Comparison of ENCODE assay signal across 2 cellular contexts in the genomic region with DNA sequence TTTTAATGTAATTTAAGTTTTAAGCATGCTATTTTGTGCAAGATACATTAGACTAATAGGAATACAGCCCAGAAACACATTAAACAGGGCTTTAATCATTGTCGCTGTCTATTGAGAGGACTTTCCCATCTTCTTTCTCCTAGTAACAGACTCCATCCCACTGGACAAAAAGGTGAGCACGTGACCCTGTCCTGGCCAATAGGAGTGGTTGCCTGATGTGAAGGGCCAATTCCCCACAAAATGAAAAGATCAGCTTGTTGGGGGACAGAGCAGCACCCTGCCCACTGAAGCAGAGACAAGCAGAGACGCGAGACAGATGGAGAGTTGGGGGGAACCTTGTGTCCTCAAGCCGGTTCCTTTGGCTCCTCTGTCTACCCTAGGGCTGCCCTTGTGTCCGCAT.
TF ChIP-seq lines count a peak whose summit lies in the region.

No MANE protein-coding gene starts in this region.

TF ChIP-seq in WTC11, 78 proteins besides CTCF, POLR2A, EP300 and RAD21:
- TF ChIP-seq, protein P1, sequence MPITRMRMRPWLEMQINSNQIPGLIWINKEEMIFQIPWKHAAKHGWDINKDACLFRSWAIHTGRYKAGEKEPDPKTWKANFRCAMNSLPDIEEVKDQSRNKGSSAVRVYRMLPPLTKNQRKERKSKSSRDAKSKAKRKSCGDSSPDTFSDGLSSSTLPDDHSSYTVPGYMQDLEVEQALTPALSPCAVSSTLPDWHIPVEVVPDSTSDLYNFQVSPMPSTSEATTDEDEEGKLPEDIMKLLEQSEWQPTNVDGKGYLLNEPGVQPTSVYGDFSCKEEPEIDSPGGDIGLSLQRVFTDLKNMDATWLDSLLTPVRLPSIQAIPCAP (CRISPR knock-in tag; IDR thresholded peaks at IDR 0.05) = no peak
- TF ChIP-seq, protein P2, sequence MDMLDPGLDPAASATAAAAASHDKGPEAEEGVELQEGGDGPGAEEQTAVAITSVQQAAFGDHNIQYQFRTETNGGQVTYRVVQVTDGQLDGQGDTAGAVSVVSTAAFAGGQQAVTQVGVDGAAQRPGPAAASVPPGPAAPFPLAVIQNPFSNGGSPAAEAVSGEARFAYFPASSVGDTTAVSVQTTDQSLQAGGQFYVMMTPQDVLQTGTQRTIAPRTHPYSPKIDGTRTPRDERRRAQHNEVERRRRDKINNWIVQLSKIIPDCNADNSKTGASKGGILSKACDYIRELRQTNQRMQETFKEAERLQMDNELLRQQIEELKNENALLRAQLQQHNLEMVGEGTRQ (CRISPR knock-in tag; IDR thresholded peaks at IDR 0.05) = peak; percentile 53; the same call in 1 of the 2 replicates
- no peak for TF ChIP-seq NR1H2 (CRISPR knock-in tag; IDR thresholded peaks at IDR 0.05)
- TF ChIP-seq, protein P3, sequence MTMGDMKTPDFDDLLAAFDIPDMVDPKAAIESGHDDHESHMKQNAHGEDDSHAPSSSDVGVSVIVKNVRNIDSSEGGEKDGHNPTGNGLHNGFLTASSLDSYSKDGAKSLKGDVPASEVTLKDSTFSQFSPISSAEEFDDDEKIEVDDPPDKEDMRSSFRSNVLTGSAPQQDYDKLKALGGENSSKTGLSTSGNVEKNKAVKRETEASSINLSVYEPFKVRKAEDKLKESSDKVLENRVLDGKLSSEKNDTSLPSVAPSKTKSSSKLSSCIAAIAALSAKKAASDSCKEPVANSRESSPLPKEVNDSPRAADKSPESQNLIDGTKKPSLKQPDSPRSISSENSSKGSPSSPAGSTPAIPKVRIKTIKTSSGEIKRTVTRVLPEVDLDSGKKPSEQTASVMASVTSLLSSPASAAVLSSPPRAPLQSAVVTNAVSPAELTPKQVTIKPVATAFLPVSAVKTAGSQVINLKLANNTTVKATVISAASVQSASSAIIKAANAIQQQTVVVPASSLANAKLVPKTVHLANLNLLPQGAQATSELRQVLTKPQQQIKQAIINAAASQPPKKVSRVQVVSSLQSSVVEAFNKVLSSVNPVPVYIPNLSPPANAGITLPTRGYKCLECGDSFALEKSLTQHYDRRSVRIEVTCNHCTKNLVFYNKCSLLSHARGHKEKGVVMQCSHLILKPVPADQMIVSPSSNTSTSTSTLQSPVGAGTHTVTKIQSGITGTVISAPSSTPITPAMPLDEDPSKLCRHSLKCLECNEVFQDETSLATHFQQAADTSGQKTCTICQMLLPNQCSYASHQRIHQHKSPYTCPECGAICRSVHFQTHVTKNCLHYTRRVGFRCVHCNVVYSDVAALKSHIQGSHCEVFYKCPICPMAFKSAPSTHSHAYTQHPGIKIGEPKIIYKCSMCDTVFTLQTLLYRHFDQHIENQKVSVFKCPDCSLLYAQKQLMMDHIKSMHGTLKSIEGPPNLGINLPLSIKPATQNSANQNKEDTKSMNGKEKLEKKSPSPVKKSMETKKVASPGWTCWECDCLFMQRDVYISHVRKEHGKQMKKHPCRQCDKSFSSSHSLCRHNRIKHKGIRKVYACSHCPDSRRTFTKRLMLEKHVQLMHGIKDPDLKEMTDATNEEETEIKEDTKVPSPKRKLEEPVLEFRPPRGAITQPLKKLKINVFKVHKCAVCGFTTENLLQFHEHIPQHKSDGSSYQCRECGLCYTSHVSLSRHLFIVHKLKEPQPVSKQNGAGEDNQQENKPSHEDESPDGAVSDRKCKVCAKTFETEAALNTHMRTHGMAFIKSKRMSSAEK (CRISPR knock-in tag; IDR thresholded peaks at IDR 0.05; ENCODE audit: borderline replicate concordance) = no peak
TF ChIP-seq in WTC11: peak in this region for 1.

TF ChIP-seq in K562, 482 proteins besides CTCF, POLR2A, EP300 and RAD21 (continues in another document):
- TF ChIP-seq HEY1 (CRISPR knock-in tag; IDR thresholded peaks at IDR 0.05; ENCODE audit: borderline replicate concordance) (no peak), ETV1 (tag; conservative IDR thresholded peaks at IDR 0.05; ENCODE audit: low read depth) (no peak), ZNF274 (IDR thresholded peaks at IDR 0.05; ENCODE audit: borderline replicate concordance, low read depth, low read length) (no peak), ZNF282 (CRISPR knock-in tag; IDR thresholded peaks at IDR 0.05) (no peak), FOXA1 (IDR thresholded peaks at IDR 0.05; ENCODE audit: borderline replicate concordance) (no peak), TEAD2 (tag; IDR thresholded peaks at IDR 0.05) (no peak), CCNT2 (IDR thresholded peaks at IDR 0.05; ENCODE audit: borderline replicate concordance, extremely low read depth, insufficient read length, low read depth, low read length) (no peak), RFX7 (CRISPR knock-in tag; IDR thresholded peaks at IDR 0.05) (no peak), FOXK2 (conservative IDR thresholded peaks at IDR 0.05 in 1 of 2, IDR thresholded peaks at IDR 0.05 in 1 of 2; ENCODE audit: low read depth in 2 of 2) (no peak), RAD51 (IDR thresholded peaks at IDR 0.05; ENCODE audit: borderline replicate concordance, low read depth) (peak; percentile 61), MCM3 (IDR thresholded peaks at IDR 0.05) (no peak), NFXL1 (CRISPR knock-in tag; IDR thresholded peaks at IDR 0.05) (no peak), MBD2 (IDR thresholded peaks at IDR 0.05; ENCODE audit: borderline replicate concordance, low read depth) (no peak), MTF1 (CRISPR knock-in tag; IDR thresholded peaks at IDR 0.05; ENCODE audit: borderline replicate concordance) (no peak), SRSF1 (IDR thresholded peaks at IDR 0.05; ENCODE audit: low read depth, low read length) (no peak), CBFB (CRISPR knock-in tag; IDR thresholded peaks at IDR 0.05) (no peak), HCFC1 (IDR thresholded peaks at IDR 0.05; ENCODE audit: low read depth, low read length) (no peak), ZNF76 (CRISPR knock-in tag; IDR thresholded peaks at IDR 0.05; ENCODE audit: borderline replicate concordance) (no peak), ZNF699 (CRISPR knock-in tag; IDR thresholded peaks at IDR 0.05; ENCODE audit: insufficient replicate concordance) (no peak), BRD9 (IDR thresholded peaks at IDR 0.05; ENCODE audit: low read depth, partially characterized antibody) (no peak)
- TF ChIP-seq, protein P2 (CRISPR knock-in tag; IDR thresholded peaks at IDR 0.05) = peak; percentile 81
- TF ChIP-seq, protein P4, sequence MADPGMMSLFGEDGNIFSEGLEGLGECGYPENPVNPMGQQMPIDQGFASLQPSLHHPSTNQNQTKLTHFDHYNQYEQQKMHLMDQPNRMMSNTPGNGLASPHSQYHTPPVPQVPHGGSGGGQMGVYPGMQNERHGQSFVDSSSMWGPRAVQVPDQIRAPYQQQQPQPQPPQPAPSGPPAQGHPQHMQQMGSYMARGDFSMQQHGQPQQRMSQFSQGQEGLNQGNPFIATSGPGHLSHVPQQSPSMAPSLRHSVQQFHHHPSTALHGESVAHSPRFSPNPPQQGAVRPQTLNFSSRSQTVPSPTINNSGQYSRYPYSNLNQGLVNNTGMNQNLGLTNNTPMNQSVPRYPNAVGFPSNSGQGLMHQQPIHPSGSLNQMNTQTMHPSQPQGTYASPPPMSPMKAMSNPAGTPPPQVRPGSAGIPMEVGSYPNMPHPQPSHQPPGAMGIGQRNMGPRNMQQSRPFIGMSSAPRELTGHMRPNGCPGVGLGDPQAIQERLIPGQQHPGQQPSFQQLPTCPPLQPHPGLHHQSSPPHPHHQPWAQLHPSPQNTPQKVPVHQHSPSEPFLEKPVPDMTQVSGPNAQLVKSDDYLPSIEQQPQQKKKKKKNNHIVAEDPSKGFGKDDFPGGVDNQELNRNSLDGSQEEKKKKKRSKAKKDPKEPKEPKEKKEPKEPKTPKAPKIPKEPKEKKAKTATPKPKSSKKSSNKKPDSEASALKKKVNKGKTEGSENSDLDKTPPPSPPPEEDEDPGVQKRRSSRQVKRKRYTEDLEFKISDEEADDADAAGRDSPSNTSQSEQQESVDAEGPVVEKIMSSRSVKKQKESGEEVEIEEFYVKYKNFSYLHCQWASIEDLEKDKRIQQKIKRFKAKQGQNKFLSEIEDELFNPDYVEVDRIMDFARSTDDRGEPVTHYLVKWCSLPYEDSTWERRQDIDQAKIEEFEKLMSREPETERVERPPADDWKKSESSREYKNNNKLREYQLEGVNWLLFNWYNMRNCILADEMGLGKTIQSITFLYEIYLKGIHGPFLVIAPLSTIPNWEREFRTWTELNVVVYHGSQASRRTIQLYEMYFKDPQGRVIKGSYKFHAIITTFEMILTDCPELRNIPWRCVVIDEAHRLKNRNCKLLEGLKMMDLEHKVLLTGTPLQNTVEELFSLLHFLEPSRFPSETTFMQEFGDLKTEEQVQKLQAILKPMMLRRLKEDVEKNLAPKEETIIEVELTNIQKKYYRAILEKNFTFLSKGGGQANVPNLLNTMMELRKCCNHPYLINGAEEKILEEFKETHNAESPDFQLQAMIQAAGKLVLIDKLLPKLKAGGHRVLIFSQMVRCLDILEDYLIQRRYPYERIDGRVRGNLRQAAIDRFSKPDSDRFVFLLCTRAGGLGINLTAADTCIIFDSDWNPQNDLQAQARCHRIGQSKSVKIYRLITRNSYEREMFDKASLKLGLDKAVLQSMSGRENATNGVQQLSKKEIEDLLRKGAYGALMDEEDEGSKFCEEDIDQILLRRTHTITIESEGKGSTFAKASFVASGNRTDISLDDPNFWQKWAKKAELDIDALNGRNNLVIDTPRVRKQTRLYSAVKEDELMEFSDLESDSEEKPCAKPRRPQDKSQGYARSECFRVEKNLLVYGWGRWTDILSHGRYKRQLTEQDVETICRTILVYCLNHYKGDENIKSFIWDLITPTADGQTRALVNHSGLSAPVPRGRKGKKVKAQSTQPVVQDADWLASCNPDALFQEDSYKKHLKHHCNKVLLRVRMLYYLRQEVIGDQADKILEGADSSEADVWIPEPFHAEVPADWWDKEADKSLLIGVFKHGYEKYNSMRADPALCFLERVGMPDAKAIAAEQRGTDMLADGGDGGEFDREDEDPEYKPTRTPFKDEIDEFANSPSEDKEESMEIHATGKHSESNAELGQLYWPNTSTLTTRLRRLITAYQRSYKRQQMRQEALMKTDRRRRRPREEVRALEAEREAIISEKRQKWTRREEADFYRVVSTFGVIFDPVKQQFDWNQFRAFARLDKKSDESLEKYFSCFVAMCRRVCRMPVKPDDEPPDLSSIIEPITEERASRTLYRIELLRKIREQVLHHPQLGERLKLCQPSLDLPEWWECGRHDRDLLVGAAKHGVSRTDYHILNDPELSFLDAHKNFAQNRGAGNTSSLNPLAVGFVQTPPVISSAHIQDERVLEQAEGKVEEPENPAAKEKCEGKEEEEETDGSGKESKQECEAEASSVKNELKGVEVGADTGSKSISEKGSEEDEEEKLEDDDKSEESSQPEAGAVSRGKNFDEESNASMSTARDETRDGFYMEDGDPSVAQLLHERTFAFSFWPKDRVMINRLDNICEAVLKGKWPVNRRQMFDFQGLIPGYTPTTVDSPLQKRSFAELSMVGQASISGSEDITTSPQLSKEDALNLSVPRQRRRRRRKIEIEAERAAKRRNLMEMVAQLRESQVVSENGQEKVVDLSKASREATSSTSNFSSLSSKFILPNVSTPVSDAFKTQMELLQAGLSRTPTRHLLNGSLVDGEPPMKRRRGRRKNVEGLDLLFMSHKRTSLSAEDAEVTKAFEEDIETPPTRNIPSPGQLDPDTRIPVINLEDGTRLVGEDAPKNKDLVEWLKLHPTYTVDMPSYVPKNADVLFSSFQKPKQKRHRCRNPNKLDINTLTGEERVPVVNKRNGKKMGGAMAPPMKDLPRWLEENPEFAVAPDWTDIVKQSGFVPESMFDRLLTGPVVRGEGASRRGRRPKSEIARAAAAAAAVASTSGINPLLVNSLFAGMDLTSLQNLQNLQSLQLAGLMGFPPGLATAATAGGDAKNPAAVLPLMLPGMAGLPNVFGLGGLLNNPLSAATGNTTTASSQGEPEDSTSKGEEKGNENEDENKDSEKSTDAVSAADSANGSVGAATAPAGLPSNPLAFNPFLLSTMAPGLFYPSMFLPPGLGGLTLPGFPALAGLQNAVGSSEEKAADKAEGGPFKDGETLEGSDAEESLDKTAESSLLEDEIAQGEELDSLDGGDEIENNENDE (IDR thresholded peaks at IDR 0.05; ENCODE audit: low read depth, low read length) = no peak
- TF ChIP-seq, protein P5, sequence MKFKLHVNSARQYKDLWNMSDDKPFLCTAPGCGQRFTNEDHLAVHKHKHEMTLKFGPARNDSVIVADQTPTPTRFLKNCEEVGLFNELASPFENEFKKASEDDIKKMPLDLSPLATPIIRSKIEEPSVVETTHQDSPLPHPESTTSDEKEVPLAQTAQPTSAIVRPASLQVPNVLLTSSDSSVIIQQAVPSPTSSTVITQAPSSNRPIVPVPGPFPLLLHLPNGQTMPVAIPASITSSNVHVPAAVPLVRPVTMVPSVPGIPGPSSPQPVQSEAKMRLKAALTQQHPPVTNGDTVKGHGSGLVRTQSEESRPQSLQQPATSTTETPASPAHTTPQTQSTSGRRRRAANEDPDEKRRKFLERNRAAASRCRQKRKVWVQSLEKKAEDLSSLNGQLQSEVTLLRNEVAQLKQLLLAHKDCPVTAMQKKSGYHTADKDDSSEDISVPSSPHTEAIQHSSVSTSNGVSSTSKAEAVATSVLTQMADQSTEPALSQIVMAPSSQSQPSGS (CRISPR knock-in tag; IDR thresholded peaks at IDR 0.05) = no peak
- TF ChIP-seq, protein P6, sequence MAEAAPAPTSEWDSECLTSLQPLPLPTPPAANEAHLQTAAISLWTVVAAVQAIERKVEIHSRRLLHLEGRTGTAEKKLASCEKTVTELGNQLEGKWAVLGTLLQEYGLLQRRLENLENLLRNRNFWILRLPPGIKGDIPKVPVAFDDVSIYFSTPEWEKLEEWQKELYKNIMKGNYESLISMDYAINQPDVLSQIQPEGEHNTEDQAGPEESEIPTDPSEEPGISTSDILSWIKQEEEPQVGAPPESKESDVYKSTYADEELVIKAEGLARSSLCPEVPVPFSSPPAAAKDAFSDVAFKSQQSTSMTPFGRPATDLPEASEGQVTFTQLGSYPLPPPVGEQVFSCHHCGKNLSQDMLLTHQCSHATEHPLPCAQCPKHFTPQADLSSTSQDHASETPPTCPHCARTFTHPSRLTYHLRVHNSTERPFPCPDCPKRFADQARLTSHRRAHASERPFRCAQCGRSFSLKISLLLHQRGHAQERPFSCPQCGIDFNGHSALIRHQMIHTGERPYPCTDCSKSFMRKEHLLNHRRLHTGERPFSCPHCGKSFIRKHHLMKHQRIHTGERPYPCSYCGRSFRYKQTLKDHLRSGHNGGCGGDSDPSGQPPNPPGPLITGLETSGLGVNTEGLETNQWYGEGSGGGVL (CRISPR knock-in tag; IDR thresholded peaks at IDR 0.05) = no peak
- TF ChIP-seq, protein P7, sequence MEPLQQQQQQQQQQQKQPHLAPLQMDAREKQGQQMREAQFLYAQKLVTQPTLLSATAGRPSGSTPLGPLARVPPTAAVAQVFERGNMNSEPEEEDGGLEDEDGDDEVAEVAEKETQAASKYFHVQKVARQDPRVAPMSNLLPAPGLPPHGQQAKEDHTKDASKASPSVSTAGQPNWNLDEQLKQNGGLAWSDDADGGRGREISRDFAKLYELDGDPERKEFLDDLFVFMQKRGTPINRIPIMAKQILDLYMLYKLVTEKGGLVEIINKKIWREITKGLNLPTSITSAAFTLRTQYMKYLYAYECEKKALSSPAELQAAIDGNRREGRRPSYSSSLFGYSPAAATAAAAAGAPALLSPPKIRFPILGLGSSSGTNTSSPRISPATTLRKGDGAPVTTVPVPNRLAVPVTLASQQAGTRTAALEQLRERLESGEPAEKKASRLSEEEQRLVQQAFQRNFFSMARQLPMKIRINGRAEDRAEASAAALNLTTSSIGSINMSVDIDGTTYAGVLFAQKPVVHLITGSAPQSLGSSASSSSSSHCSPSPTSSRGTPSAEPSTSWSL (CRISPR knock-in tag; IDR thresholded peaks at IDR 0.05; ENCODE audit: borderline replicate concordance) = no peak
